ENCODE assay signal across 18 cellular contexts in genomic region chr12:116210131-116210530, GRCh38.
A peak's percentile ranks its signal among the peaks of the same experiment; 100 is the strongest.
DNase-seq lines count a peak whose midpoint lies in the region; ATAC-seq, FAIRE-seq and TF ChIP-seq lines count a peak whose summit lies in the region.
"Had no signal": no experiment of that assay in that cellular context is flagged by ENCODE, and none has a peak within 500 bp of the region (broad histone marks: within the 10 kb centered on the region; RNA-seq: fewer than 3 reads in every experiment).

No MANE protein-coding gene starts in this region.

- H3K4me1 Mint-ChIP-seq in stimulated activated naive CD8-positive, alpha-beta T cell treated with anti-CD3 and anti-CD28 coated beads, Interleukin-15, amount 100 ng/mL, for 72 hours, result peaks cover 76% of the 10 kb centered on the region
- H3K4me1 Mint-ChIP-seq in astrocyte (ENCODE audit: low read depth, unreplicated experiment), result peaks cover 41% of the 10 kb centered on the region

- H3K9me3 ChIP-seq in astrocyte (ENCODE audit: insufficient read depth, low read depth, low read length), result no peaks in the 10 kb centered on the region
- H3K9me3 ChIP-seq: BLaER1 treated with 17β-estradiol and CSF1 and Interleukin-3, amounts not matched to agents 10 nM and 100 nM had no signal

- no peaks in the 10 kb centered on the region for H3K36me3 Mint-ChIP-seq in astrocyte (ENCODE audit: low read depth, unreplicated experiment)
- H3K36me3 Mint-ChIP-seq: IgD-negative memory B cell had no signal

- no peaks in the 10 kb centered on the region for H3K9me3 Mint-ChIP-seq in stimulated activated naive CD8-positive, alpha-beta T cell treated with anti-CD3 and anti-CD28 coated beads, Interleukin-15, amount 100 ng/mL, for 72 hours
- H3K9me3 Mint-ChIP-seq in astrocyte (ENCODE audit: unreplicated experiment), result no peaks in the 10 kb centered on the region
- H3K9me3 Mint-ChIP-seq: IgD-negative memory B cell had no signal

- H4K20me1 ChIP-seq in astrocyte (ENCODE audit: insufficient read depth, low read length), result peaks cover 90% of the 10 kb centered on the region

- FAIRE-seq in astrocyte (lab: Jason Lieb, UNC), result peak; percentile 13
- FAIRE-seq: RCC 7860 had no signal

- TF ChIP-seq CTCF in astrocyte (IDR thresholded peaks at IDR 0.05; ENCODE audit: insufficient read depth, low read depth, low read length), result no peak
- no peak for TF ChIP-seq CTCF in omental fat pad (IDR thresholded peaks at IDR 0.05)

- H3K27me3 Mint-ChIP-seq in stimulated activated naive CD8-positive, alpha-beta T cell treated with anti-CD3 and anti-CD28 coated beads, Interleukin-15, amount 100 ng/mL, for 72 hours, result no peaks in the 10 kb centered on the region
- H3K27me3 Mint-ChIP-seq in astrocyte (ENCODE audit: low read depth, unreplicated experiment), result no peaks in the 10 kb centered on the region
- H3K27me3 Mint-ChIP-seq: IgD-negative memory B cell had no signal

- H2AFZ ChIP-seq in astrocyte (ENCODE audit: low read depth, low read length), result no peak overlapping the region

- DNase-seq in stimulated activated naive CD8-positive, alpha-beta T cell treated with anti-CD3 and anti-CD28 coated beads, Interleukin-15, amount 100 ng/mL, for 72 hours, result no peak
- no peak for DNase-seq in stimulated activated naive CD8-positive, alpha-beta T cell treated with anti-CD3 and anti-CD28 coated beads, Interleukin-15, Interleukin-2, amounts not matched to agents 100 U/mL and 50 U/mL, for 24 hours
- DNase-seq in astrocyte (ENCODE audit: low read depth) (peak; percentile 78), iris pigment epithelial cell (ENCODE audit: low read depth) (peak; percentile 63), H4 (ENCODE audit: low spot score) (no peak), foreskin melanocyte (no peak), omental fat pad (ENCODE audit: low spot score) (no peak)
- DNase-seq: H7, Kasumi-1, NCI-H1105 treated with DMSO at 0.1 percent for 48 hours, NCI-H1694 treated with DMSO at 0.1 percent for 48 hours, NCI-H2107, NCI-H69, SHP77 had no signal

- no peak overlapping the region for H3K27ac ChIP-seq in astrocyte (ENCODE audit: low read depth, low read length)
- H3K27ac ChIP-seq: BLaER1 treated with 17β-estradiol and CSF1 and Interleukin-3, amounts not matched to agents 10 nM and 100 nM had no signal

- peak overlapping the region; percentile 13 to 81 for H3K4me3 Mint-ChIP-seq in stimulated activated naive CD8-positive, alpha-beta T cell treated with anti-CD3 and anti-CD28 coated beads, Interleukin-15, amount 100 ng/mL, for 72 hours
- no peak overlapping the region for H3K4me3 Mint-ChIP-seq in astrocyte (ENCODE audit: unreplicated experiment)

- no peak overlapping the region for H3K9ac ChIP-seq in astrocyte (ENCODE audit: low read length)
- H3K9ac ChIP-seq: BLaER1 treated with 17β-estradiol and CSF1 and Interleukin-3, amounts not matched to agents 10 nM and 100 nM had no signal

- H3K27ac Mint-ChIP-seq in stimulated activated naive CD8-positive, alpha-beta T cell treated with anti-CD3 and anti-CD28 coated beads, Interleukin-15, amount 100 ng/mL, for 72 hours, result no peak overlapping the region
- H3K27ac Mint-ChIP-seq in astrocyte (ENCODE audit: unreplicated experiment), result no peak overlapping the region
- H3K27ac Mint-ChIP-seq: IgD-negative memory B cell had no signal

- no peak for ATAC-seq in stimulated activated naive CD8-positive, alpha-beta T cell treated with anti-CD3 and anti-CD28 coated beads, Interleukin-15, amount 100 ng/mL, for 72 hours
- no peak for ATAC-seq in stimulated activated naive CD8-positive, alpha-beta T cell treated with anti-CD3 and anti-CD28 coated beads, Interleukin-15, Interleukin-2, amounts not matched to agents 100 U/mL and 50 U/mL, for 24 hours
- no peak for ATAC-seq in omental fat pad (ENCODE audit: low FRiP score)
- no peak for ATAC-seq in GM19023 (IDR thresholded peaks at IDR 0.05; ENCODE audit: unreplicated experiment)

- peaks cover 99% of the 10 kb centered on the region for H3K79me2 ChIP-seq in astrocyte (ENCODE audit: insufficient read depth, low read length)

- no peaks in the 10 kb centered on the region for H3K27me3 ChIP-seq in astrocyte (ENCODE audit: insufficient read depth, low read length)
- H3K27me3 ChIP-seq: BLaER1 treated with 17β-estradiol and CSF1 and Interleukin-3, amounts not matched to agents 10 nM and 100 nM had no signal

- H3K4me2 ChIP-seq in astrocyte (ENCODE audit: low read length), result peak overlapping the region; percentile 54

- peaks cover 9% of the 10 kb centered on the region for H3K4me1 ChIP-seq in astrocyte (ENCODE audit: insufficient read depth, low read length)

- H3K4me3 ChIP-seq in astrocyte (ENCODE audit: insufficient read depth, low read depth, low read length), result no peak overlapping the region
- H3K4me3 ChIP-seq: BLaER1 treated with 17β-estradiol and CSF1 and Interleukin-3, amounts not matched to agents 10 nM and 100 nM had no signal

- no peaks in the 10 kb centered on the region for H3K36me3 ChIP-seq in astrocyte (ENCODE audit: insufficient read depth, low read length)

Comparison
In these comparisons a context has a peak if more than half of its experiments do, and no peak if none do; other contexts are left out.
1. DNase-seq: peak in astrocyte (single experiment) and iris pigment epithelial cell (single experiment); none in stimulated activated naive CD8-positive, alpha-beta T cell treated with anti-CD3 and anti-CD28 coated beads, Interleukin-15, amount 100 ng/mL, for 72 hours (0 of 2), stimulated activated naive CD8-positive, alpha-beta T cell treated with anti-CD3 and anti-CD28 coated beads, Interleukin-15, Interleukin-2, amounts not matched to agents 100 U/mL and 50 U/mL, for 24 hours (single experiment), H4 (single experiment), foreskin melanocyte (single experiment) and omental fat pad (single experiment).